ENCODE assay signal across 13 cellular contexts in genomic region chr11:20023082-20023426, GRCh38.
DNase-seq lines count a peak whose midpoint lies in the region; ATAC-seq and TF ChIP-seq lines count a peak whose summit lies in the region.
"Had no signal": no experiment of that assay in that cellular context is flagged by ENCODE, and none has a peak within 500 bp of the region (broad histone marks: within the 10 kb centered on the region; RNA-seq: fewer than 3 reads in every experiment).

No MANE protein-coding gene starts in this region.

- H3K36me3 ChIP-seq in BLaER1 = no peaks in the 10 kb centered on the region
- no peaks in the 10 kb centered on the region for H3K36me3 ChIP-seq in esophagus squamous epithelium
- H3K36me3 ChIP-seq: SJSA1 had no signal

- no peak overlapping the region for H3K27ac ChIP-seq in BLaER1
- peak overlapping the region; percentile 55 to 65 (median 60) for H3K27ac ChIP-seq in esophagus squamous epithelium
- H3K27ac ChIP-seq: SJSA1 had no signal

- intact Hi-C loops in esophagus squamous epithelium (cut with DNase I) = no loop called here

- ATAC-seq in WTC11 = no peak

- no peaks in the 10 kb centered on the region for H3K27me3 ChIP-seq in BLaER1
- no peaks in the 10 kb centered on the region for H3K27me3 ChIP-seq in esophagus squamous epithelium
- H3K27me3 ChIP-seq: SJSA1 had no signal

- POLR2A ChIA-PET in WTC11 (lab: Charles Lee) = interaction anchor here (0.6 to 1.5 kb wide), 7 partner anchors 9 to 91 kb away, joined by 3 to 8 read pairs (median 3); no protein-coding TSS in a partner anchor

- H3K4me1 Mint-ChIP-seq in WTC11 (peaks cover 48% of the 10 kb centered on the region), nephron (peaks cover 46% of the 10 kb centered on the region)
- H3K4me1 Mint-ChIP-seq: activated B cell treated with CpG ODN at 0.5 μM for 24 hours, naive B cell had no signal

- WGBS in esophagus squamous epithelium, 2 donors = 40 to 42% methylated on average over 2 to 3 of the region's 6 CpGs

- no peaks in the 10 kb centered on the region for H4K20me1 ChIP-seq in BLaER1

- TF ChIP-seq CTCF in WTC11 (IDR thresholded peaks at IDR 0.05) = no peak
- TF ChIP-seq CTCF in esophagus squamous epithelium (IDR thresholded peaks at IDR 0.05) = no peak
- TF ChIP-seq CTCF in nephron (IDR thresholded peaks at IDR 0.05; ENCODE audit: unreplicated experiment in 3 of 3) = no peak

- H3K27ac Mint-ChIP-seq in WTC11 = peak overlapping the region; percentile 96
- no peak overlapping the region for H3K27ac Mint-ChIP-seq in nephron
- H3K27ac Mint-ChIP-seq: activated B cell treated with CpG ODN at 0.5 μM for 24 hours, naive B cell had no signal

- no peaks in the 10 kb centered on the region for H3K9me3 ChIP-seq in BLaER1
- no peaks in the 10 kb centered on the region for H3K9me3 ChIP-seq in esophagus squamous epithelium
- H3K9me3 ChIP-seq: SJSA1 had no signal

- H3K9me3 Mint-ChIP-seq in WTC11 = no peaks in the 10 kb centered on the region
- H3K9me3 Mint-ChIP-seq in nephron = no peaks in the 10 kb centered on the region
- H3K9me3 Mint-ChIP-seq: activated B cell treated with CpG ODN at 0.5 μM for 24 hours, naive B cell had no signal

- H3K4me1 ChIP-seq in BLaER1 (peaks cover 44% of the 10 kb centered on the region), esophagus squamous epithelium (peaks cover 16 to 61% (median 19%) of the 10 kb centered on the region in 3 donors)

- CTCF ChIA-PET in WTC11 (lab: Charles Lee) = interaction anchor here (0.6 to 5.2 kb wide), 10 partner anchors 9 to 576 kb away, joined by 3 to 35 read pairs (median 5); no protein-coding TSS in a partner anchor

- no peak for TF ChIP-seq POLR2A in esophagus squamous epithelium (IDR thresholded peaks at IDR 0.05)

- H3K4me3 Mint-ChIP-seq in WTC11 (peak overlapping the region; percentile 72), nephron (peak overlapping the region in 2 of 3 experiments; percentile 84 to 85)
- H3K4me3 Mint-ChIP-seq: activated B cell treated with CpG ODN at 0.5 μM for 24 hours, naive B cell had no signal

- no peak overlapping the region for H3K9ac ChIP-seq in BLaER1

- peak overlapping the region; percentile 74 for H3K4me2 ChIP-seq in BLaER1

- H3K27me3 Mint-ChIP-seq in WTC11 (ENCODE audit: low read depth) (no peaks in the 10 kb centered on the region), nephron (ENCODE audit: low read depth) (no peaks in the 10 kb centered on the region)
- H3K27me3 Mint-ChIP-seq: naive B cell had no signal

- no peaks in the 10 kb centered on the region for H3K36me3 Mint-ChIP-seq in WTC11
- H3K36me3 Mint-ChIP-seq in nephron (ENCODE audit: low read depth) = no peaks in the 10 kb centered on the region
- H3K36me3 Mint-ChIP-seq: naive B cell had no signal

- DNase-seq in WTC11 (ENCODE audit: low spot score) (no peak), esophagus squamous epithelium (lab: John Stamatoyannopoulos, UW) (no peak), HT-29 (ENCODE audit: low spot score) (no peak), occipital lobe (lab: John Stamatoyannopoulos, UW) (no peak), CD1c-positive myeloid dendritic cell (ENCODE audit: extremely low spot score) (no peak)
- no peak for DNase-seq in stimulated activated CD4-positive, alpha-beta T cell treated with anti-CD3 and anti-CD28 coated beads, Interleukin-1b, Interleukin-23, amount 100 ng/mL, for 48 hours
- DNase-seq: activated B cell treated with CpG ODN at 0.5 μM for 24 hours, DND-41, naive B cell, small intestine had no signal

- peak overlapping the region; percentile 13; the same call in 1 of the 2 replicates for H3K4me3 ChIP-seq in BLaER1
- peak overlapping the region; percentile 23 to 55 (median 30) for H3K4me3 ChIP-seq in esophagus squamous epithelium
- H3K4me3 ChIP-seq: SJSA1 had no signal

TF ChIP-seq in WTC11, 78 proteins besides CTCF, POLR2A, EP300 and RAD21:
- no peak for TF ChIP-seq SMAD4 (CRISPR knock-in tag; IDR thresholded peaks at IDR 0.05)
- TF ChIP-seq ZNF416 (CRISPR knock-in tag; IDR thresholded peaks at IDR 0.05) = no peak
- no peak for TF ChIP-seq ZNF512 (CRISPR knock-in tag; IDR thresholded peaks at IDR 0.05; ENCODE audit: borderline replicate concordance)
- no peak for TF ChIP-seq NFYB (CRISPR knock-in tag; conservative IDR thresholded peaks at IDR 0.05; ENCODE audit: low read depth)
- no peak for TF ChIP-seq ZNF263 (CRISPR knock-in tag; IDR thresholded peaks at IDR 0.05; ENCODE audit: low read depth)
- TF ChIP-seq ZMAT4 (CRISPR knock-in tag; IDR thresholded peaks at IDR 0.05) = no peak
- no peak for TF ChIP-seq ZNF138 (CRISPR knock-in tag; conservative IDR thresholded peaks at IDR 0.05)
- no peak for TF ChIP-seq NR2C2 (CRISPR knock-in tag; IDR thresholded peaks at IDR 0.05)
- TF ChIP-seq ATF1 (CRISPR knock-in tag; IDR thresholded peaks at IDR 0.05) = no peak
- no peak for TF ChIP-seq CREM (CRISPR knock-in tag; IDR thresholded peaks at IDR 0.05)
- no peak for TF ChIP-seq RORB (CRISPR knock-in tag; IDR thresholded peaks at IDR 0.05)
- no peak for TF ChIP-seq NR3C1 (CRISPR knock-in tag; conservative IDR thresholded peaks at IDR 0.05; ENCODE audit: low read depth)
TF ChIP-seq in WTC11: peak in this region for 0.
